Comparison of ENCODE assay signal across 17 cellular contexts in genomic region chr7:1941464-1942025, GRCh38.
A peak's percentile ranks its signal among the peaks of the same experiment; 100 is the strongest.
DNase-seq lines count a peak whose midpoint lies in the region; ATAC-seq and TF ChIP-seq lines count a peak whose summit lies in the region.
"Had no signal": no experiment of that assay in that cellular context is flagged by ENCODE, and none has a peak within 500 bp of the region (broad histone marks: within the 10 kb centered on the region; RNA-seq: fewer than 3 reads in every experiment).

No MANE protein-coding gene starts in this region.

- H3K27ac ChIP-seq in CD8-positive, alpha-beta T cell (ENCODE audit: low read depth, low read length): peak overlapping the region; percentile 95
- H3K27ac ChIP-seq: epithelial cell of prostate, tibial artery had no signal

- no peak for TF ChIP-seq CTCF in CD14-positive monocyte (IDR thresholded peaks at IDR 0.05)
- no peak for TF ChIP-seq CTCF in CD8-positive, alpha-beta T cell (IDR thresholded peaks at IDR 0.05)

- POLR2A ChIA-PET in CD8-positive, alpha-beta T cell (lab: Charles Lee): no interaction called here

- CTCF ChIA-PET in CD8-positive, alpha-beta T cell (lab: Charles Lee): no interaction called here

- peak overlapping the region; percentile 41 to 99 (median 95) for H3K27ac Mint-ChIP-seq in CD14-positive monocyte
- peak overlapping the region; percentile 98 for H3K27ac Mint-ChIP-seq in CD8-positive, alpha-beta T cell
- H3K27ac Mint-ChIP-seq in activated T-helper 1 cell treated with anti-CD3 and anti-CD28 coated beads, Interleukin-12 subunit alpha, Interleukin-12 subunit beta, Interleukin-2, Interleukin-4 antibody, amounts not matched to agents 30 ng/mL and 10 ng/mL and 1 ng/mL, durations not matched to agents 14 hours and 24 hours and 36 hours: no peak overlapping the region
- peak overlapping the region in 5 of 6 donors; percentile 90 to 99 (median 94) for H3K27ac Mint-ChIP-seq in naive B cell

- H3K36me3 Mint-ChIP-seq in CD14-positive monocyte (peaks cover 14 to 23% of the 10 kb centered on the region in 2 donors), naive B cell (peaks cover 0 to 8% of the 10 kb centered on the region in 2 donors)
- H3K36me3 Mint-ChIP-seq in CD8-positive, alpha-beta T cell: peaks cover 27% of the 10 kb centered on the region
- H3K36me3 Mint-ChIP-seq in activated T-helper 1 cell treated with anti-CD3 and anti-CD28 coated beads, Interleukin-12 subunit alpha, Interleukin-12 subunit beta, Interleukin-2, Interleukin-4 antibody, amounts not matched to agents 30 ng/mL and 10 ng/mL and 1 ng/mL, durations not matched to agents 14 hours and 24 hours and 36 hours (ENCODE audit: low read depth): peaks cover 14% of the 10 kb centered on the region

- H3K9me3 ChIP-seq in CD8-positive, alpha-beta T cell (ENCODE audit: low read length): no peaks in the 10 kb centered on the region
- H3K9me3 ChIP-seq: SK-N-SH, tibial artery had no signal

- no peaks in the 10 kb centered on the region for H3K9me3 Mint-ChIP-seq in CD14-positive monocyte
- no peaks in the 10 kb centered on the region for H3K9me3 Mint-ChIP-seq in CD8-positive, alpha-beta T cell
- H3K9me3 Mint-ChIP-seq in activated T-helper 1 cell treated with anti-CD3 and anti-CD28 coated beads, Interleukin-12 subunit alpha, Interleukin-12 subunit beta, Interleukin-2, Interleukin-4 antibody, amounts not matched to agents 30 ng/mL and 10 ng/mL and 1 ng/mL, durations not matched to agents 14 hours and 24 hours and 36 hours: no peaks in the 10 kb centered on the region
- H3K9me3 Mint-ChIP-seq in naive B cell: no peaks in the 10 kb centered on the region

- no peak for ATAC-seq in CD8-positive, alpha-beta T cell
- no peak for ATAC-seq in naive B cell (ENCODE audit: low read depth in 2 of 2)
- ATAC-seq in GM18868 (IDR thresholded peaks at IDR 0.05; ENCODE audit: unreplicated experiment): no peak
- ATAC-seq in GM19467 (IDR thresholded peaks at IDR 0.05; ENCODE audit: unreplicated experiment): no peak

- no peaks in the 10 kb centered on the region for H3K27me3 ChIP-seq in CD8-positive, alpha-beta T cell (ENCODE audit: insufficient read depth, low read length)
- H3K27me3 ChIP-seq: tibial artery had no signal

- H3K27me3 Mint-ChIP-seq in CD14-positive monocyte (ENCODE audit: low read depth in 3 of 3) (peaks cover 0 to 8% (median 4%) of the 10 kb centered on the region in 3 donors), naive B cell (no peaks in the 10 kb centered on the region)
- H3K27me3 Mint-ChIP-seq in CD8-positive, alpha-beta T cell (ENCODE audit: low read depth): no peaks in the 10 kb centered on the region
- H3K27me3 Mint-ChIP-seq in activated T-helper 1 cell treated with anti-CD3 and anti-CD28 coated beads, Interleukin-12 subunit alpha, Interleukin-12 subunit beta, Interleukin-2, Interleukin-4 antibody, amounts not matched to agents 30 ng/mL and 10 ng/mL and 1 ng/mL, durations not matched to agents 14 hours and 24 hours and 36 hours (ENCODE audit: insufficient read depth): peaks cover 2% of the 10 kb centered on the region

- peaks cover 5% of the 10 kb centered on the region for H3K36me3 ChIP-seq in CD8-positive, alpha-beta T cell (ENCODE audit: insufficient read depth, low read length)

- H3K4me3 Mint-ChIP-seq in CD14-positive monocyte: no peak overlapping the region
- peak overlapping the region; percentile 22 for H3K4me3 Mint-ChIP-seq in CD8-positive, alpha-beta T cell
- H3K4me3 Mint-ChIP-seq in activated T-helper 1 cell treated with anti-CD3 and anti-CD28 coated beads, Interleukin-12 subunit alpha, Interleukin-12 subunit beta, Interleukin-2, Interleukin-4 antibody, amounts not matched to agents 30 ng/mL and 10 ng/mL and 1 ng/mL, durations not matched to agents 14 hours and 24 hours and 36 hours: peak overlapping the region; percentile 37
- peak overlapping the region in 5 of 8 donors; percentile 41 to 98 (median 94) for H3K4me3 Mint-ChIP-seq in naive B cell

- intact Hi-C loops in CD14-positive monocyte (cut with micrococcal nuclease): loop anchor here (2.0 to 10.0 kb wide), 2 partner anchors 73 to 77 kb away; no protein-coding TSS in a partner anchor
- intact Hi-C loops in CD8-positive, alpha-beta T cell (cut with DNase I, micrococcal nuclease): loop anchor here (2.0 to 10.0 kb wide), 4 partner anchors 45 to 163 kb away; no protein-coding TSS in a partner anchor
- intact Hi-C loops in activated T-helper 1 cell treated with anti-CD3 and anti-CD28 coated beads, Interleukin-12 subunit alpha, Interleukin-12 subunit beta, Interleukin-2, Interleukin-4 antibody, amounts not matched to agents 30 ng/mL and 10 ng/mL and 1 ng/mL, durations not matched to agents 14 hours and 24 hours and 36 hours (cut with micrococcal nuclease): loop anchor here (5.0 to 10.0 kb wide), 3 partner anchors 291 to 461 kb away; partner anchors contain the start of genes CHST12, EIF3B and MAD1L1

- peaks cover 63% of the 10 kb centered on the region for H3K4me1 ChIP-seq in CD8-positive, alpha-beta T cell (ENCODE audit: insufficient read depth, low read length)

- H3K4me1 Mint-ChIP-seq in CD14-positive monocyte: peaks cover 71% of the 10 kb centered on the region
- H3K4me1 Mint-ChIP-seq in CD8-positive, alpha-beta T cell (ENCODE audit: low read depth): peaks cover 63% of the 10 kb centered on the region
- peaks cover 55% of the 10 kb centered on the region for H3K4me1 Mint-ChIP-seq in activated T-helper 1 cell treated with anti-CD3 and anti-CD28 coated beads, Interleukin-12 subunit alpha, Interleukin-12 subunit beta, Interleukin-2, Interleukin-4 antibody, amounts not matched to agents 30 ng/mL and 10 ng/mL and 1 ng/mL, durations not matched to agents 14 hours and 24 hours and 36 hours (ENCODE audit: low read depth)
- H3K4me1 Mint-ChIP-seq in naive B cell: peaks cover 37 to 52% (median 40%) of the 10 kb centered on the region in 3 donors

- H3K4me3 ChIP-seq in CD8-positive, alpha-beta T cell (ENCODE audit: low read depth, low read length): no peak overlapping the region
- H3K4me3 ChIP-seq: tibial artery had no signal

- DNase-seq in CD14-positive monocyte (ENCODE audit: low spot score) (no peak), naive B cell (no peak), kidney glomerular epithelial cell (lab: John Stamatoyannopoulos, UW) (no peak)
- DNase-seq in CD8-positive, alpha-beta T cell: no peak
- DNase-seq in activated T-helper 1 cell treated with anti-CD3 and anti-CD28 coated beads, Interleukin-12 subunit alpha, Interleukin-12 subunit beta, Interleukin-2, Interleukin-4 antibody, amounts not matched to agents 30 ng/mL and 10 ng/mL and 1 ng/mL, durations not matched to agents 14 hours and 24 hours and 36 hours (ENCODE audit: low spot score): no peak
- DNase-seq: activated CD4-positive, CD25-positive, alpha-beta regulatory T cell; activated T-cell treated with anti-CD3 and anti-CD28 coated beads for 4 hours; amniotic stem cell; glutamatergic neuron; islet precursor cell; NCI-H2171; SK-N-SH; stimulated activated CD4-positive, alpha-beta T cell treated with anti-CD3 and anti-CD28 coated beads, Interleukin-1b, Interleukin-23, amount 100 ng/mL, for 48 hours; tibial artery had no signal

Comparison
In these comparisons a context has a peak if more than half of its experiments do, and no peak if none do; other contexts are left out.
1. H3K4me3 Mint-ChIP-seq: peak in CD8-positive, alpha-beta T cell (single experiment), activated T-helper 1 cell treated with anti-CD3 and anti-CD28 coated beads, Interleukin-12 subunit alpha, Interleukin-12 subunit beta, Interleukin-2, Interleukin-4 antibody, amounts not matched to agents 30 ng/mL and 10 ng/mL and 1 ng/mL, durations not matched to agents 14 hours and 24 hours and 36 hours (single experiment) and naive B cell (5 of 8); none in CD14-positive monocyte (0 of 2).